10 cellular contexts compared by ENCODE assay signal in the genomic region with DNA sequence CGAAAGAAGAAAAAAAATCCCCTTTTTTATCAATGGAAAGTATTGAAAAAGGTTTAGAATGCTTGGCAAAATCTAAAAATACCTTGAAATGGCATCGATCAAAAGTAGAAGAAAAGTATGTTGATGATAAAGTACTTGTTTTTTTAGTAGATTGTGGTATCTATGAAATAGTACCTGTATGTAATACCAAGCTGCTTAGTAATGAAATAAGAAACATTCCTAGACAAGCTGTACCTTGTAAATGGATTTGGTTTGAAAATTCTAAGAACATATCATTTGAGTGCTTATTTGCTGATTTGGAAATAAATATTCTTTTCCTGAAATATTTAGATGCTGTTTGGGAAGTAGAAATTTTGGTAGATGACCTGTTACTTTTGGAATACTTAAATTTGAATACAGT. TPM values are rescaled to one million over a fixed set of nuclear protein-coding genes. Genes with fewer than 3 reads are reported as not detected.
"Had no signal": no experiment of that assay in that cellular context is flagged by ENCODE, and none has a peak within 500 bp of the region (broad histone marks: within the 10 kb centered on the region; RNA-seq: fewer than 3 reads in every experiment).

No MANE protein-coding gene starts in this region.

- H3K9me3 ChIP-seq: HAP-1 had no signal

- H3K36me3 ChIP-seq: HAP-1 had no signal

- H3K27ac ChIP-seq: GM23248, HL-60 had no signal

- DNase-seq: GM23248, GOT3, H7, HFFc6, KBM-7 had no signal

- ATAC-seq: HCT116, HepG2 had no signal

- H3K4me3 ChIP-seq: GM23248, HAP-1 had no signal

- H3K4me1 ChIP-seq: HAP-1 had no signal

RNA-seq across cellular contexts. Expression of a gene that starts 18.4 kb away (rescaled TPM):
- total RNA-seq: GM23248, H7, HFFc6, HT1080 had no signal
- polyA plus RNA-seq: GM23248 had no signal
